9 cellular contexts compared by ENCODE assay signal in genomic region chr9:21434202-21435014, GRCh38. TPM values are rescaled to one million over a fixed set of nuclear protein-coding genes. Genes with fewer than 3 reads are reported as not detected.
DNase-seq lines count a peak whose midpoint lies in the region; ATAC-seq and TF ChIP-seq lines count a peak whose summit lies in the region.
"Had no signal": no experiment of that assay in that cellular context is flagged by ENCODE, and none has a peak within 500 bp of the region (broad histone marks: within the 10 kb centered on the region; RNA-seq: fewer than 3 reads in every experiment).

No MANE protein-coding gene starts in this region.

- H3K4me1 ChIP-seq in endodermal cell (ENCODE audit: control insufficient read depth, insufficient read depth, low read length) (no peaks in the 10 kb centered on the region), osteoblast (ENCODE audit: insufficient read depth, low read length) (no peaks in the 10 kb centered on the region)

- no peaks in the 10 kb centered on the region for H3K27me3 Mint-ChIP-seq in endodermal cell (ENCODE audit: insufficient read depth)

- 73 to 76% methylated on average over 3 to 9 of the region's 9 CpGs for WGBS in endodermal cell (ENCODE audit: insufficient coverage in 1 of 2, insufficient read length in 1 of 2), 2 experiments

- H3K4me2 ChIP-seq in osteoblast (ENCODE audit: insufficient read depth, low read length) = no peak overlapping the region

- H3K4me3 ChIP-seq in endodermal cell (ENCODE audit: low read length) (no peak overlapping the region), osteoblast (ENCODE audit: insufficient read depth, low read length) (no peak overlapping the region), H7 (ENCODE audit: insufficient read depth, low read depth, low read length) (no peak overlapping the region)

- no peak overlapping the region for H3K27ac Mint-ChIP-seq in endodermal cell

- H3K9ac ChIP-seq in endodermal cell (ENCODE audit: extremely low read depth, low read length, poor library complexity, severe bottlenecking) = no peak overlapping the region

- H3K36me3 Mint-ChIP-seq in endodermal cell (ENCODE audit: low read depth) = no peaks in the 10 kb centered on the region

- no peaks in the 10 kb centered on the region for H3K27me3 ChIP-seq in endodermal cell (ENCODE audit: control insufficient read depth, insufficient read depth, low read length, poor library complexity, severe bottlenecking)
- H3K27me3 ChIP-seq in osteoblast (ENCODE audit: insufficient read depth, low read length) = peaks cover 15% of the 10 kb centered on the region
- H3K27me3 ChIP-seq in H7 (ENCODE audit: control insufficient read depth, insufficient read depth, low read length) = no peaks in the 10 kb centered on the region

- DNase-seq in NCI-H2081 (lab: John Stamatoyannopoulos, UW) (peak; percentile 60 to 72), NCI-H2081 treated with DMSO at 0.1 percent for 48 hours (lab: John Stamatoyannopoulos, UW) (no peak), Kasumi-1 (lab: John Stamatoyannopoulos, UW) (peak; percentile 23 to 43), SKM-1 treated with dmso at 0.1 percent for 144 hours (lab: John Stamatoyannopoulos, UW; ENCODE audit: unreplicated experiment) (peak; percentile 27), endodermal cell (peak; percentile 77), osteoblast (ENCODE audit: insufficient read length, low spot score, missing footprints) (no peak), H7 (no peak)

- H4K20me1 ChIP-seq in osteoblast (ENCODE audit: insufficient read depth, low read length) = no peaks in the 10 kb centered on the region

- H3K9me3 ChIP-seq in endodermal cell (ENCODE audit: control insufficient read depth, low read length) (no peaks in the 10 kb centered on the region), osteoblast (ENCODE audit: low read depth, low read length) (no peaks in the 10 kb centered on the region)

- ATAC-seq in HG02981 (IDR thresholded peaks at IDR 0.05; ENCODE audit: unreplicated experiment) = no peak

- H3K9me3 Mint-ChIP-seq in endodermal cell = no peaks in the 10 kb centered on the region

- H2AFZ ChIP-seq in osteoblast (ENCODE audit: low read length) = no peak overlapping the region

- H3K36me3 ChIP-seq in endodermal cell (ENCODE audit: control insufficient read depth, insufficient read depth, low read length) = no peaks in the 10 kb centered on the region
- H3K36me3 ChIP-seq in osteoblast (ENCODE audit: insufficient read depth, low read length) = no peaks in the 10 kb centered on the region
- H3K36me3 ChIP-seq in H7 (replicated peaks; ENCODE audit: control insufficient read depth, insufficient read depth, low read length) = no peaks in the 10 kb centered on the region

- H3K79me2 ChIP-seq in osteoblast (ENCODE audit: insufficient read depth, low read length) = no peaks in the 10 kb centered on the region

- H3K4me3 Mint-ChIP-seq in endodermal cell = no peak overlapping the region

- TF ChIP-seq CTCF in endodermal cell (conservative IDR thresholded peaks at IDR 0.05) = peak; percentile 76
- peak; percentile 71 for TF ChIP-seq CTCF in osteoblast (IDR thresholded peaks at IDR 0.05; ENCODE audit: extremely low read depth, low read depth, low read length)

- H3K27ac ChIP-seq in endodermal cell (ENCODE audit: low read depth, low read length) = no peak overlapping the region
- no peak overlapping the region for H3K27ac ChIP-seq in osteoblast (ENCODE audit: low read depth, low read length)

- no peaks in the 10 kb centered on the region for H3K4me1 Mint-ChIP-seq in endodermal cell

RNA-seq across cellular contexts. Expression of gene IFNA1, which starts 5.8 kb away (rescaled TPM):
- total RNA-seq in endodermal cell (not detected), osteoblast (not detected in 2 replicates)
- not detected for polyA plus RNA-seq in endodermal cell (2013, experiment 1 of 2)
- polyA plus RNA-seq in endodermal cell (2013, experiment 2 of 2) = not detected
- total RNA-seq in H7 (2014; rRNA removed; shearing (Covaris generic)) = not detected in 2 replicates

RNA-seq across cellular contexts. Expression of gene IFNA8, which starts 25.5 kb away (rescaled TPM):
- not detected for total RNA-seq in endodermal cell
- polyA plus RNA-seq in endodermal cell (2013, experiment 1 of 2) = not detected
- not detected for polyA plus RNA-seq in endodermal cell (2013, experiment 2 of 2)
- total RNA-seq in osteoblast = not detected in 2 replicates
- total RNA-seq in H7 (2014; rRNA removed; shearing (Covaris generic)) = not detected in 2 replicates
- polyA plus RNA-seq: thymus had no signal

RNA-seq across cellular contexts. Expression of gene IFNE, which starts 47.7 kb away (rescaled TPM):
- total RNA-seq in endodermal cell (1 to 10 TPM; 1.5 to 2.0 TPM), osteoblast (2.9 and 3.6 TPM in 2 replicates)
- not detected for polyA plus RNA-seq in endodermal cell (2013, experiment 1 of 2)
- not detected for polyA plus RNA-seq in endodermal cell (2013, experiment 2 of 2)
- not detected in 2 replicates for total RNA-seq in H7 (2014; rRNA removed; shearing (Covaris generic))

RNA-seq across cellular contexts. Expression of gene IFNA2, which starts 49.2 kb away (rescaled TPM):
- total RNA-seq in endodermal cell (not detected), osteoblast (not detected in 2 replicates)
- polyA plus RNA-seq in endodermal cell (2013, experiment 1 of 2) = not detected
- not detected for polyA plus RNA-seq in endodermal cell (2013, experiment 2 of 2)
- not detected in 2 replicates for total RNA-seq in H7 (2014; rRNA removed; shearing (Covaris generic))
- polyA plus RNA-seq: thymus had no signal

Comparison
In these comparisons a context has a peak if more than half of its experiments do, and no peak if none do; other contexts are left out.
1. DNase-seq: peak in NCI-H2081 (2 of 2), Kasumi-1 (2 of 2), SKM-1 treated with dmso at 0.1 percent for 144 hours (single experiment) and endodermal cell (single experiment); none in NCI-H2081 treated with DMSO at 0.1 percent for 48 hours (single experiment), osteoblast (single experiment) and H7 (single experiment).